ENCODE assay signal across 10 cellular contexts in the genomic region with DNA sequence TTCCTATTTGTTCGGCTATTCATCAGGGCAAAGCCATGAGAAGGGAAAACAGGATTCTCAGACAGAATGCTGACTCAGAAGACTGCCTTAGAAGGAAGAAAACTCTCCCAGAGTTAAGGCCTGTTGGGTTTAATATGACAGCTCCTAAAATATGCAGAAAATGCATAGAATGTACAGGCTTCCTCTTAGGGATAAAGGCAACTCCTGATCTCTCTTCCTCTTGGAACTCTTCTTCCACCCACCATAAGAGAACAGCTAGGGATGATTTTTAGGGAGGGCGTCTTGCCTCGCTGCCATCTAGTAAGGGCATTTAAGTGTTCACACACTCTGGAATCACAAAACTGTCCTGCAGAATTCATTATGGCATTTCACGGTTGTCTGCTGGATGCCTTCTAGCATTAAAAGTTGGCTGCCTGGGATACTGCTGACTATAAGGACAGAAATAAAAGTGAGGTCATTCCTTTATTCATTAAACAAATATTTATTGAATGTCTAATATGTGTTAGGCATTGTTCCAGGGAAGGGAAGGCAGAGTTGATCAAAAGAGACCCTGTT.
DNase-seq lines count a peak whose midpoint lies in the region; ATAC-seq, FAIRE-seq and TF ChIP-seq lines count a peak whose summit lies in the region.
"Had no signal": no experiment of that assay in that cellular context is flagged by ENCODE, and none has a peak within 500 bp of the region (broad histone marks: within the 10 kb centered on the region; RNA-seq: fewer than 3 reads in every experiment).

No MANE protein-coding gene starts in this region.

- H3K9me3 ChIP-seq in left lung, result no peaks in the 10 kb centered on the region

- peak overlapping the region; percentile 77 for H3K27ac ChIP-seq in left lung

- no peaks in the 10 kb centered on the region for H3K9me3 Mint-ChIP-seq in activated naive CD4-positive, alpha-beta T cell treated with anti-CD3 and anti-CD28 coated beads, Interleukin-2, amount 10 ng/mL, durations not matched to agents 7 days and 5 days
- H3K9me3 Mint-ChIP-seq in chondrocyte (ENCODE audit: low read depth), result no peaks in the 10 kb centered on the region

- TF ChIP-seq CTCF in chondrocyte (IDR thresholded peaks at IDR 0.05) (no peak), left lung (IDR thresholded peaks at IDR 0.05) (no peak)

- peaks cover 21 to 29% of the 10 kb centered on the region in 2 donors for H3K4me1 ChIP-seq in left lung

- no peaks in the 10 kb centered on the region for H3K4me1 Mint-ChIP-seq in activated naive CD4-positive, alpha-beta T cell treated with anti-CD3 and anti-CD28 coated beads, Interleukin-2, amount 10 ng/mL, durations not matched to agents 7 days and 5 days
- H3K4me1 Mint-ChIP-seq in chondrocyte (ENCODE audit: low read depth), result peaks cover 63% of the 10 kb centered on the region

- H3K27ac Mint-ChIP-seq in activated naive CD4-positive, alpha-beta T cell treated with anti-CD3 and anti-CD28 coated beads, Interleukin-2, amount 10 ng/mL, durations not matched to agents 7 days and 5 days, result peak overlapping the region; percentile 21
- H3K27ac Mint-ChIP-seq in chondrocyte (ENCODE audit: unreplicated experiment), result peak overlapping the region; percentile 92

- intact Hi-C loops in left lung (cut with DNase I) (no loop called here), posterior cingulate gyrus (cut with DNase I) (no loop called here)

- no peaks in the 10 kb centered on the region for H3K27me3 Mint-ChIP-seq in activated naive CD4-positive, alpha-beta T cell treated with anti-CD3 and anti-CD28 coated beads, Interleukin-2, amount 10 ng/mL, durations not matched to agents 7 days and 5 days
- no peaks in the 10 kb centered on the region for H3K27me3 Mint-ChIP-seq in chondrocyte (ENCODE audit: low read depth)

- peaks cover 0 to 28% of the 10 kb centered on the region in 2 donors for H3K36me3 ChIP-seq in left lung

- no peaks in the 10 kb centered on the region for H3K27me3 ChIP-seq in left lung

- FAIRE-seq in urothelium cell line (lab: Jason Lieb, UNC), result peak; percentile 5
- FAIRE-seq: K562 had no signal

- peaks cover 33% of the 10 kb centered on the region for H3K36me3 Mint-ChIP-seq in activated naive CD4-positive, alpha-beta T cell treated with anti-CD3 and anti-CD28 coated beads, Interleukin-2, amount 10 ng/mL, durations not matched to agents 7 days and 5 days
- H3K36me3 Mint-ChIP-seq in chondrocyte (ENCODE audit: low read depth), result peaks cover 19% of the 10 kb centered on the region

- no peak overlapping the region for H3K4me3 Mint-ChIP-seq in activated naive CD4-positive, alpha-beta T cell treated with anti-CD3 and anti-CD28 coated beads, Interleukin-2, amount 10 ng/mL, durations not matched to agents 7 days and 5 days
- no peak overlapping the region for H3K4me3 Mint-ChIP-seq in chondrocyte (ENCODE audit: unreplicated experiment)

- CTCF ChIA-PET in activated naive CD4-positive, alpha-beta T cell treated with anti-CD3 and anti-CD28 coated beads, Interleukin-2, amount 10 ng/mL, durations not matched to agents 7 days and 5 days (lab: Charles Lee), result interaction anchor here (0.6 to 1.8 kb wide), 3 partner anchors 11 to 216 kb away, joined by 3 to 5 read pairs (median 3); no protein-coding TSS in a partner anchor

- DNase-seq in activated naive CD4-positive, alpha-beta T cell treated with anti-CD3 and anti-CD28 coated beads, Interleukin-2, amount 10 ng/mL, durations not matched to agents 7 days and 5 days, result no peak
- no peak for DNase-seq in activated naive CD4-positive, alpha-beta T cell treated with Interleukin-2 at 50 U/mL for 16 hours
- DNase-seq in chondrocyte (ENCODE audit: low spot score) (no peak), left lung (no peak), urothelium cell line (ENCODE audit: low spot score) (peak; percentile 76), CD1c-positive myeloid dendritic cell (ENCODE audit: extremely low spot score) (no peak), ureter (ENCODE audit: low spot score) (no peak), posterior cingulate gyrus (no peak)
- DNase-seq: T-helper 9 cell had no signal

- no peak overlapping the region for H3K4me3 ChIP-seq in left lung
- H3K4me3 ChIP-seq: K562 had no signal

- ATAC-seq in left lung, result peak; percentile 57
- ATAC-seq: K562 had no signal
